In the genomic region with DNA sequence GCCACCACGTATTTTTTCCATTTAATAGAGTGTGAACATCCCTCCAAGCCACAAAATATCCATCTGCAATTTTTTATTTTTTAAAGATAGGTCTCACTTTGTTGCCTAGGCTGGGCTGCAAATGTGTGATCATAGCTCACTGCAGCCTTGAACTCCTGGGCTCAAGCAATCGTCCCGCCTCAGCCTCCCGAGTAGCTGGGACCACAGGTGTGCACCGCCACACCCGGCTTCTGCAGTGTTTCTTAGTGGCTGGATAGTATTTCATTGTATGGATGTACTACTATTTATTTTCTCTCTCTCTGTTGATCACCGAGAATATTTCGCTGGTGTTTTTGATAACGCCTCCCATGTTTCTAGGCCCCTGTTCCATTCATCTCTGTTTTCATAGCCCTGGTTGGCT, we compare ENCODE assay signal across 12 cellular contexts. TPM values are rescaled to one million over a fixed set of nuclear protein-coding genes. Genes with fewer than 3 reads are reported as not detected.
DNase-seq lines count a peak whose midpoint lies in the region; ATAC-seq and TF ChIP-seq lines count a peak whose summit lies in the region.
"Had no signal": no experiment of that assay in that cellular context is flagged by ENCODE, and none has a peak within 500 bp of the region (broad histone marks: within the 10 kb centered on the region; RNA-seq: fewer than 3 reads in every experiment).

No MANE protein-coding gene starts in this region.

- peaks cover 57% of the 10 kb centered on the region for H3K79me2 ChIP-seq in fibroblast of lung (ENCODE audit: control insufficient read depth, insufficient read depth, low read length)

- no peak overlapping the region for H2AFZ ChIP-seq in fibroblast of lung (ENCODE audit: low read length)

- H3K9me3 ChIP-seq in RWPE2 (ENCODE audit: severe bottlenecking) (no peaks in the 10 kb centered on the region), fibroblast of lung (ENCODE audit: control insufficient read depth, insufficient read depth, low read depth, low read length) (no peaks in the 10 kb centered on the region)

- H4K20me1 ChIP-seq in fibroblast of lung (ENCODE audit: control insufficient read depth, extremely low read depth, insufficient read depth, low read length), result no peaks in the 10 kb centered on the region

- H3K4me2 ChIP-seq in fibroblast of lung (ENCODE audit: extremely low read depth, insufficient read depth, low read length), result no peak overlapping the region

- H3K27ac ChIP-seq in C4-2B (peak overlapping the region; percentile 93), RWPE2 (ENCODE audit: poor library complexity, severe bottlenecking) (peak overlapping the region; percentile 91), fibroblast of lung (ENCODE audit: insufficient read depth, low read length) (peak overlapping the region; percentile 52), rectal smooth muscle tissue (ENCODE audit: low read depth, low read length) (peak overlapping the region; percentile 54)

- H3K4me1 ChIP-seq in RWPE2 (ENCODE audit: insufficient read depth, poor library complexity, severe bottlenecking), result peaks cover 30% of the 10 kb centered on the region
- H3K4me1 ChIP-seq in fibroblast of lung (ENCODE audit: control insufficient read depth, extremely low read depth, insufficient read depth, low read length), result peaks cover 21% of the 10 kb centered on the region
- peaks cover 80% of the 10 kb centered on the region for H3K4me1 ChIP-seq in rectal smooth muscle tissue (ENCODE audit: control insufficient read depth, insufficient read depth, low read length)

- H3K4me3 ChIP-seq in RWPE2 (ENCODE audit: severe bottlenecking), result no peak overlapping the region
- no peak overlapping the region for H3K4me3 ChIP-seq in fibroblast of lung (replicated peaks in 1 of 4; ENCODE audit: control extremely low read depth in 1 of 4, insufficient read depth in 1 of 4, low read depth in 3 of 4, low read length in 4 of 4)
- no peak overlapping the region for H3K4me3 ChIP-seq in rectal smooth muscle tissue (ENCODE audit: low read length)
- H3K4me3 ChIP-seq: coronary artery had no signal

- TF ChIP-seq CTCF in C4-2B (conservative IDR thresholded peaks at IDR 0.05) (no peak), RWPE2 (IDR thresholded peaks at IDR 0.05; ENCODE audit: poor library complexity, severe bottlenecking) (no peak), fibroblast of lung (conservative IDR thresholded peaks at IDR 0.05 in 1 of 2, IDR thresholded peaks at IDR 0.05 in 1 of 2; ENCODE audit: low read depth in 1 of 2, low read length in 2 of 2) (no peak)

- no peaks in the 10 kb centered on the region for H3K27me3 ChIP-seq in RWPE2 (ENCODE audit: insufficient read depth, poor library complexity, severe bottlenecking)
- H3K27me3 ChIP-seq in fibroblast of lung (ENCODE audit: control insufficient read depth, insufficient read depth, low read length), result no peaks in the 10 kb centered on the region
- H3K27me3 ChIP-seq in rectal smooth muscle tissue (ENCODE audit: control insufficient read depth, insufficient read depth, low read length), result no peaks in the 10 kb centered on the region

- DNase-seq in RWPE2 (ENCODE audit: low spot score), result no peak
- no peak for DNase-seq in fibroblast of lung (ENCODE audit: low read depth in 2 of 2)
- no peak for DNase-seq in H4 (ENCODE audit: low spot score)
- no peak for DNase-seq in AG08396 (ENCODE audit: low spot score)
- DNase-seq in DMS153 treated with DMSO at 0.1 percent for 48 hours (lab: John Stamatoyannopoulos, UW; ENCODE audit: unreplicated experiment), result no peak
- DNase-seq: activated effector memory CD4-positive, alpha-beta T cell treated with anti-CD3 and anti-CD28 coated beads, Interleukin-2, amount 50 U/mL, for 16 hours; stimulated activated naive CD4-positive, alpha-beta T cell treated with Interleukin-2 at 50 U/mL for 16 hours had no signal

- no peak overlapping the region for H3K9ac ChIP-seq in fibroblast of lung (ENCODE audit: insufficient read depth, low read length)
- H3K9ac ChIP-seq in rectal smooth muscle tissue (ENCODE audit: low read length), result no peak overlapping the region

- ATAC-seq in RWPE2 (ENCODE audit: low read depth), result no peak
- ATAC-seq in GM18907 (IDR thresholded peaks at IDR 0.05; ENCODE audit: unreplicated experiment), result no peak
- ATAC-seq: HCT116 had no signal

- 0 out of 2 replicates have a peak, but pooled peaks cover 4% of the 10 kb centered on the region for H3K36me3 ChIP-seq in RWPE2 (ENCODE audit: low read depth)
- H3K36me3 ChIP-seq in fibroblast of lung (ENCODE audit: control insufficient read depth, insufficient read depth, low read length), result no peaks in the 10 kb centered on the region
- H3K36me3 ChIP-seq in rectal smooth muscle tissue (ENCODE audit: control insufficient read depth, insufficient read depth, low read length), result no peaks in the 10 kb centered on the region

RNA-seq across cellular contexts. Expression of a gene that starts 17.5 kb away (rescaled TPM):
- total RNA-seq in fibroblast of lung, result 12.6 and 17.0 TPM in 2 replicates
- polyA plus RNA-seq in fibroblast of lung, result 6.6 and 10.1 TPM in 2 replicates
- 16.8 and 17.2 TPM in 2 replicates for polyA plus RNA-seq in fibroblast of lung (2012)
- polyA minus RNA-seq in fibroblast of lung (ENCODE audit: low replicate concordance), result 32.6 and 47.8 TPM in 2 replicates
- total RNA-seq in H4 (2014; rRNA removed; shearing (Covaris generic)), result 4.3 and 5.0 TPM in 2 replicates
